Comparison of ENCODE assay signal across 6 cellular contexts in the genomic region with DNA sequence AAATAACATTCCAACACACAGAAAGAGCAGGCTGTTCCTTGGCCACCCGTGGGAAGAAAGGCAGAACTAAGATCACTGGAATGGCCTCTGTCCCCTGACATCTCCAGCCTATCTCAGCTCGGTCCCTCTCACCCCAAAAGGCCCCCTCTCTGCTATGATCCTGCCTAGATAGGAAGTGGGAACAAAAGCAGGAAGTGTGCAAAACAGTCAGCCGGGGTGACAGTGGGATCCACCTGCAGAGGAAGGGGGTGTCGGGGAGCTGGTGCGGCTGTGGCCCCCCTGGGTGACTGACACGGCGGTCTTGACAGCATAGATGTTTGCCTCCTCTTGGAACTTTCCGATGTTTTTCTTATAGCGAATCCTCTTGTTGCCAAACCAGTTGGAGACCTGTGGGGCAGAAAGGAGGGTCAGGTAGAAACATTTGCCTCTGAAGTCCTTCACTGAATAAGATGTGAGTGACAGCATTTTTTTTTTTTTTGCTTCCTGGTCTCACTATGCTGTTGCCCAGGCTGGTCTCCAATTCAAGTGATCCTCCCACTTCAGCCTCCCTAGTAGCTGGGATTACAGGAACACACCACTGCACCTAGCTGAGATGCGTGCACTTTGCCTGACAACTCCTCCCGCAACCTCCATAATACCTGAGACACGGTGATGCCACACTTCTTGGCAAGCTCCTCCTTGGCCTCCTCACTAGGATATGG. TPM values are rescaled to one million over a fixed set of nuclear protein-coding genes. Genes with fewer than 3 reads are reported as not detected.
A peak's percentile ranks its signal among the peaks of the same experiment; 100 is the strongest.
DNase-seq lines count a peak whose midpoint lies in the region; ATAC-seq and TF ChIP-seq lines count a peak whose summit lies in the region.

No MANE protein-coding gene starts in this region.

- no peak for TF ChIP-seq POLR2A in testis (IDR thresholded peaks at IDR 0.05)

- H3K9me3 ChIP-seq in esophagus (ENCODE audit: control insufficient read depth in 2 of 2, insufficient read depth in 1 of 2, low read depth in 1 of 2, low read length in 1 of 2) (no peaks in the 10 kb centered on the region), testis (no peaks in the 10 kb centered on the region)

- no peaks in the 10 kb centered on the region for H3K27me3 ChIP-seq in esophagus (ENCODE audit: control insufficient read depth in 1 of 2, insufficient read depth in 2 of 2, low read length in 2 of 2)
- no peaks in the 10 kb centered on the region for H3K27me3 ChIP-seq in testis

- no peak for TF ChIP-seq CTCF in testis (IDR thresholded peaks at IDR 0.05)

- H3K27ac ChIP-seq in esophagus (ENCODE audit: low read depth in 2 of 2, low read length in 1 of 2) (peak overlapping the region; percentile 37 to 79), testis (peak overlapping the region; percentile 76 to 84)

- H3K4me1 ChIP-seq in esophagus (ENCODE audit: control insufficient read depth in 2 of 2, insufficient read depth in 2 of 2, low read length in 1 of 2) (peaks cover 4 to 5% of the 10 kb centered on the region in 2 donors), testis (peaks cover 32% of the 10 kb centered on the region)

- H3K27me3 Mint-ChIP-seq in activated T-cell treated with anti-CD3 and anti-CD28 coated beads, Interleukin-2, amount 50 U/mL, for 4 hours (ENCODE audit: low read depth), result no peaks in the 10 kb centered on the region

- H3K4me3 Mint-ChIP-seq in activated T-cell treated with anti-CD3 and anti-CD28 coated beads, Interleukin-2, amount 50 U/mL, for 4 hours, result peak overlapping the region; percentile 17

- intact Hi-C loops in testis (cut with DNase I; ENCODE audit: low total_unique reads), result no loop called here

- WGBS in esophagus, 2 donors, result 60 to 67% methylated on average over 12 of the region's 12 CpGs
- WGBS in testis, 2 donors, result 67 to 70% methylated on average over 11 to 12 of the region's 12 CpGs

- DNase-seq in activated T-cell treated with anti-CD3 and anti-CD28 coated beads, Interleukin-2, amount 50 U/mL, for 4 hours, result no peak
- DNase-seq in activated T-cell treated with anti-CD3 and anti-CD28 coated beads for 4 hours, result no peak
- no peak for DNase-seq in testis
- DNase-seq in activated CD4-positive, CD25-positive, alpha-beta regulatory T cell treated with anti-CD3 and anti-CD28 coated beads, Interleukin-2, amount 50 U/mL, for 72 hours, result no peak
- DNase-seq in activated CD8-positive, alpha-beta memory T cell treated with anti-CD3 and anti-CD28 coated beads for 24 hours, result no peak

- peaks cover 62% of the 10 kb centered on the region for H3K4me1 Mint-ChIP-seq in activated T-cell treated with anti-CD3 and anti-CD28 coated beads, Interleukin-2, amount 50 U/mL, for 4 hours (ENCODE audit: low read depth)

- H3K36me3 ChIP-seq in esophagus (ENCODE audit: control insufficient read depth in 2 of 2, insufficient read depth in 2 of 2, low read length in 1 of 2), result peaks cover 8 to 12% of the 10 kb centered on the region in 2 donors
- H3K36me3 ChIP-seq in testis (ENCODE audit: low read depth, missing control alignments), result no peaks in the 10 kb centered on the region

- no peak overlapping the region for H3K4me3 ChIP-seq in esophagus (ENCODE audit: low read depth in 1 of 2, low read length in 2 of 2)
- no peak overlapping the region for H3K4me3 ChIP-seq in testis

- H3K36me3 Mint-ChIP-seq in activated T-cell treated with anti-CD3 and anti-CD28 coated beads, Interleukin-2, amount 50 U/mL, for 4 hours (ENCODE audit: insufficient read depth), result peaks cover 21% of the 10 kb centered on the region

- ATAC-seq in activated T-cell treated with anti-CD3 and anti-CD28 coated beads, Interleukin-2, amount 50 U/mL, for 4 hours, result no peak

- H3K9me3 Mint-ChIP-seq in activated T-cell treated with anti-CD3 and anti-CD28 coated beads, Interleukin-2, amount 50 U/mL, for 4 hours, result no peaks in the 10 kb centered on the region

RNA-seq across cellular contexts. Expression of a gene that starts 2.8 kb away (rescaled TPM):
- total RNA-seq in activated T-cell treated with anti-CD3 and anti-CD28 coated beads, Interleukin-2, amount 50 U/mL, for 4 hours, result 10 to 100 TPM; 62.2 to 68.2 (median 64.0) TPM
- polyA plus RNA-seq in esophagus, result 10 to 100 TPM; 29.4 to 49.8 TPM
- 100 to 1,000 TPM in 1 of 2 donors, 10 to 100 TPM in 1; 97.9 to 111 TPM for total RNA-seq in testis
- polyA plus RNA-seq in testis (ENCODE audit: insufficient read depth, low read depth, low replicate concordance), result 65.0 TPM

RNA-seq across cellular contexts. Expression of a gene that starts 3.1 kb away (rescaled TPM):
- total RNA-seq in activated T-cell treated with anti-CD3 and anti-CD28 coated beads, Interleukin-2, amount 50 U/mL, for 4 hours, result 10 to 100 TPM in 2 of 3 donors, 1 to 10 TPM in 1; 8.9 to 14.7 (median 13.0) TPM
- 1 to 10 TPM; 3.5 to 8.3 TPM for polyA plus RNA-seq in esophagus
- 1 to 10 TPM; 5.8 to 8.6 TPM for total RNA-seq in testis
- polyA plus RNA-seq in testis (ENCODE audit: insufficient read depth, low read depth, low replicate concordance), result 7.8 TPM

RNA-seq across cellular contexts. Expression of a gene that starts 5.3 kb away (rescaled TPM):
- total RNA-seq in activated T-cell treated with anti-CD3 and anti-CD28 coated beads, Interleukin-2, amount 50 U/mL, for 4 hours, result 10 to 100 TPM; 37.1 to 47.6 (median 43.4) TPM
- polyA plus RNA-seq in esophagus, result 1 to 10 TPM; 4.0 to 4.6 TPM
- total RNA-seq in testis, result 1 to 10 TPM; 5.4 to 7.7 TPM
- polyA plus RNA-seq in testis (ENCODE audit: insufficient read depth, low read depth, low replicate concordance), result 11.3 TPM

RNA-seq across cellular contexts. Expression of a gene that starts 9.0 kb away (rescaled TPM):
- 10 to 100 TPM; 40.1 to 49.6 (median 47.1) TPM for total RNA-seq in activated T-cell treated with anti-CD3 and anti-CD28 coated beads, Interleukin-2, amount 50 U/mL, for 4 hours
- polyA plus RNA-seq in esophagus (10 to 100 TPM; 36.3 to 44.9 TPM), testis (ENCODE audit: insufficient read depth, low read depth, low replicate concordance) (67.1 TPM)
- 10 to 100 TPM; 76.1 to 79.0 TPM for total RNA-seq in testis

RNA-seq across cellular contexts. Expression of a gene that starts 11.3 kb away (rescaled TPM):
- total RNA-seq in activated T-cell treated with anti-CD3 and anti-CD28 coated beads, Interleukin-2, amount 50 U/mL, for 4 hours, result 10 to 100 TPM; 27.3 to 28.2 (median 28.1) TPM
- 10 to 100 TPM; 15.3 to 18.3 TPM for polyA plus RNA-seq in esophagus
- 100 to 1,000 TPM; 107 to 115 TPM for total RNA-seq in testis
- polyA plus RNA-seq in testis (ENCODE audit: insufficient read depth, low read depth, low replicate concordance), result 158 TPM

Comparison
In these comparisons a context has a peak if more than half of its experiments do, and no peak if none do; other contexts are left out.
1. RNA of a gene that starts 5.3 kb away (total RNA-seq): 37.1 to 47.6 TPM in activated T-cell treated with anti-CD3 and anti-CD28 coated beads, Interleukin-2, amount 50 U/mL, for 4 hours; 5.4 to 7.7 TPM in testis; every median in the first group is over 4 times any median in the second.